Comparison of ENCODE assay signal across 20 cellular contexts in the genomic region with DNA sequence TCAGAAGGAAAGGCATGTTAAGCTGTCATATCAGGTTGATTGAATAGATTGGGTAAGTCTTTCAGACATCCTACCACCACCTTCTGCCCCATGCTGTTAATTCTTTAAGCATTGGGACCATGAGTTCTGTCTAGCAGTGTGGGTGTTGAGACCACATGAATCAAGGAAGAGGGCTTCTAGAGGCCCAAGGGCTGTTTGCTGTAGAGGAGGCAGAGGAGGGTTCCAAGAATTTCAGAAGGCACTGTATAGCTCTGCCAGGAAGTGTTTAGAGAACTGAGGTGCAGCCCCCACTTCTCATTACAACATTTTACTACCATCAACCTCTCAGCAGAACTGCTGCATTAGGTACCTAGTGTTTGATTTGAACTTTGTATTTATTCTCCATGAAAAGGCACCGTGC.
"Had no signal": no experiment of that assay in that cellular context is flagged by ENCODE, and none has a peak within 500 bp of the region (broad histone marks: within the 10 kb centered on the region; RNA-seq: fewer than 3 reads in every experiment).

No MANE protein-coding gene starts in this region.

- H3K4me3 ChIP-seq: mucosa of descending colon, neural progenitor cell, prostate gland, right atrium auricular region, stomach, vagina had no signal

- H3K27ac Mint-ChIP-seq: activated CD4-positive, alpha-beta memory T cell treated with anti-CD3 and anti-CD28 coated beads for 36 hours; activated naive CD4-positive, alpha-beta T cell treated with anti-CD3 and anti-CD28 coated beads, Interleukin-2, amount 50 U/mL, for 24 hours; naive B cell; neural progenitor cell had no signal

- H3K27me3 Mint-ChIP-seq: activated CD4-positive, alpha-beta memory T cell treated with anti-CD3 and anti-CD28 coated beads for 36 hours; activated naive CD4-positive, alpha-beta T cell treated with anti-CD3 and anti-CD28 coated beads, Interleukin-2, amount 50 U/mL, for 24 hours; naive B cell had no signal

- H3K4me3 Mint-ChIP-seq: activated CD4-positive, alpha-beta memory T cell treated with anti-CD3 and anti-CD28 coated beads for 36 hours; activated naive CD4-positive, alpha-beta T cell treated with anti-CD3 and anti-CD28 coated beads, Interleukin-2, amount 50 U/mL, for 24 hours; naive B cell; neural progenitor cell had no signal

- H3K9me3 Mint-ChIP-seq: activated naive CD4-positive, alpha-beta T cell treated with anti-CD3 and anti-CD28 coated beads, Interleukin-2, amount 50 U/mL, for 24 hours; neural progenitor cell had no signal

- H3K36me3 ChIP-seq: neural progenitor cell, prostate gland, right atrium auricular region, stomach, vagina had no signal

- H3K36me3 Mint-ChIP-seq: activated CD4-positive, alpha-beta memory T cell treated with anti-CD3 and anti-CD28 coated beads for 36 hours; activated naive CD4-positive, alpha-beta T cell treated with anti-CD3 and anti-CD28 coated beads, Interleukin-2, amount 50 U/mL, for 24 hours; neural progenitor cell had no signal

- H3K9me3 ChIP-seq: mucosa of descending colon, prostate gland, right atrium auricular region, stomach, vagina had no signal

- H3K4me1 ChIP-seq: prostate gland, right atrium auricular region had no signal

- H3K27ac ChIP-seq: neural progenitor cell, prostate gland, right atrium auricular region, stomach, vagina had no signal

- H3K4me1 Mint-ChIP-seq: activated naive CD4-positive, alpha-beta T cell treated with anti-CD3 and anti-CD28 coated beads, Interleukin-2, amount 50 U/mL, for 24 hours had no signal

- DNase-seq: activated CD4-positive, alpha-beta memory T cell treated with anti-CD3 and anti-CD28 coated beads for 36 hours; activated CD8-positive, alpha-beta memory T cell treated with anti-CD3 and anti-CD28 coated beads, Interleukin-2, amount 50 U/mL, for 48 hours; activated effector memory CD4-positive, alpha-beta T cell treated with anti-CD3 and anti-CD28 coated beads, Interleukin-2, amount 50 U/mL, for 16 hours; activated T-cell treated with anti-CD3 and anti-CD28 coated beads, Interleukin-2, amount 50 U/mL, for 48 hours; amygdala; foreskin fibroblast; left cardiac atrium; mesenchymal stem cell; mucosa of descending colon; naive B cell; stimulated activated CD4-positive, alpha-beta T cell treated with anti-CD3 and anti-CD28 coated beads, Interleukin-2, amount 100 ng/mL, for 24 hours; stomach; T-helper 1 cell; T1000; trophoblast cell had no signal

- ATAC-seq: left cardiac atrium, mucosa of descending colon had no signal

- H3K27me3 ChIP-seq: neural progenitor cell, right atrium auricular region, stomach, vagina had no signal
